In the genomic region with DNA sequence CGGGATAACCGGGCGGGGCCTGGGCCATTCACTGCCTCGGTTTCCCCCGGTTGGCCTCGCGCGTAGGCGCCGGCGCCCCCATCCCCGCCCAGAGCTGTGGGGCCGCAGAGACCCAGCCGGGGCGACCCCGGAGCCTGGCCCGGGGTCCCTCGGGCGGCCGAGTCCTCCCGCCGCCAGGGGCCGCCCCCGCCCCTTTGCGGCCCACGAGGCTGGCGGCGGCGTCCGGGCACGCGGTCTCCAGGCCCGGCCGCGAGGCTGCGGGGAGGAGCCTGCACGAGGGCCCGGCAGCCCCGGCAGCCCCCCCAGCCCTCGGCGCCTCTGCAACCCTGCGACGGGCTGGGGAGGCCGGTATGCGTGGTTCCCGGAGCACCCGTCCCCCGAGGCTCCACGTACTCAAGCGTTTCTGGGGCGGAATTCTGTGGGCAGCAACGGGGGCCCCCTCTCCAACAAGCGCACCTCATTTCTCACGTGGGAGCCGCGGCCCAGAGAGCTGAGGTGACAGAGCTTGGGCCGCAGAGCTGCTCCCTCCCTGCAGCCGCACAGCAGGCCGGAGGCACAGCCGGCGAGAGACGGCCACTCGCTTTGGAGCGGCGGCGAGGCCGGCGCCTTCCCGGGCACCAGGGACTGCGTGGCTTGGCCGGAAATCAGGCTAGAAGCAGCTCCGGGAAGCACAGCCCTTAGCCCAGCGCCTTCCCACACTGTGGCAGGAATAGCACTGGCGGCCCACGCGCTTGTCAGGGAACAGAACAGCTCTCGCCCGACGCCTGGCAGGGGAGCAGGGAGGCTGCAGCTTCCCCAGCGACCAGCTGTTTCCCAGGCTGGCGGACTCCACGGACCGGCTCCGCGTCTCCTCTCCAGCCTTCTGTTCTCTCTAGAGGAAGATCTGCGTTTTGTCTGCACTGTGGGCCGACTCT, we compare ENCODE assay signal across 8 cellular contexts. TPM values are rescaled to one million over a fixed set of nuclear protein-coding genes. Genes with fewer than 3 reads are reported as not detected.
DNase-seq lines count a peak whose midpoint lies in the region; ATAC-seq, FAIRE-seq and TF ChIP-seq lines count a peak whose summit lies in the region.

No MANE protein-coding gene starts in this region.

- H3K27ac ChIP-seq in CD8-positive, alpha-beta memory T cell (ENCODE audit: low read depth, low read length): peak overlapping the region; percentile 75
- peak overlapping the region; percentile 94 for H3K27ac ChIP-seq in GM12878 (ENCODE audit: control insufficient read depth, insufficient read depth)
- peak overlapping the region; percentile 47 for H3K27ac ChIP-seq in skeletal muscle tissue (ENCODE audit: low read depth, low read length)

- peak; percentile 75 for TF ChIP-seq POLR2A in GM12878 (IDR thresholded peaks at IDR 0.05; ENCODE audit: low read depth, low read length)

- H3K4me3 ChIP-seq in CD8-positive, alpha-beta memory T cell (ENCODE audit: low read length): peak overlapping the region; percentile 94
- H3K4me3 ChIP-seq in GM12878 (peak overlapping the region; percentile 91), skeletal muscle tissue (ENCODE audit: low read length in 3 of 3) (peak overlapping the region; percentile 38 to 56 (median 54))

- peaks cover 7 to 70% (median 10%) of the 10 kb centered on the region in 3 donors for H3K36me3 Mint-ChIP-seq in CD8-positive, alpha-beta memory T cell
- peaks cover 58% of the 10 kb centered on the region for H3K36me3 Mint-ChIP-seq in T-helper 1 cell treated with Interleukin-12 subunit alpha and Interleukin-12 subunit beta and Interleukin-4 antibody, amounts not matched to agents 30 μg/mL and 1 μg/mL, for 36 hours (ENCODE audit: low read depth)
- peaks cover 10% of the 10 kb centered on the region for H3K36me3 Mint-ChIP-seq in Calu3 (ENCODE audit: insufficient read depth, unreplicated experiment)

- intact Hi-C loops in GM12878 (cut with micrococcal nuclease; ENCODE audit: unreplicated experiment): no loop called here
- intact Hi-C loops in Calu3 (cut with micrococcal nuclease; ENCODE audit: unreplicated experiment): no loop called here

- under 1% methylated on average over 85 of the region's 87 CpGs for WGBS in GM12878 (ENCODE audit: insufficient coverage, insufficient replicate concordance, low lambda C conversion rate, missing lambda C conversion rate)

- TF ChIP-seq EP300 in GM12878 (IDR thresholded peaks at IDR 0.05; ENCODE audit: borderline replicate concordance in 1 of 2, control insufficient read depth in 1 of 2, low read depth in 2 of 2, low read length in 2 of 2): no peak

- no peak for TF ChIP-seq RAD21 in GM12878 (IDR thresholded peaks at IDR 0.05; ENCODE audit: insufficient read depth, low read depth, low read length)

- no peaks in the 10 kb centered on the region for H3K9me3 ChIP-seq in CD8-positive, alpha-beta memory T cell (ENCODE audit: low read length)
- H3K9me3 ChIP-seq in GM12878 (replicated peaks; ENCODE audit: control insufficient read depth, insufficient read depth, low read length): no peaks in the 10 kb centered on the region
- no peaks in the 10 kb centered on the region for H3K9me3 ChIP-seq in skeletal muscle tissue (ENCODE audit: control insufficient read depth in 3 of 3, low read length in 3 of 3)

- peak overlapping the region; percentile 95 to 100 (median 99) for H3K27ac Mint-ChIP-seq in CD8-positive, alpha-beta memory T cell
- H3K27ac Mint-ChIP-seq in T-helper 1 cell treated with Interleukin-12 subunit alpha and Interleukin-12 subunit beta and Interleukin-4 antibody, amounts not matched to agents 30 μg/mL and 1 μg/mL, for 36 hours: peak overlapping the region; percentile 95
- H3K27ac Mint-ChIP-seq in Calu3 (ENCODE audit: unreplicated experiment): no peak overlapping the region

- H4K20me1 ChIP-seq in GM12878 (ENCODE audit: control insufficient read depth, insufficient read depth): no peaks in the 10 kb centered on the region

- H3K4me3 Mint-ChIP-seq in CD8-positive, alpha-beta memory T cell: peak overlapping the region; percentile 91 to 98 (median 93)
- H3K4me3 Mint-ChIP-seq in T-helper 1 cell treated with Interleukin-12 subunit alpha and Interleukin-12 subunit beta and Interleukin-4 antibody, amounts not matched to agents 30 μg/mL and 1 μg/mL, for 36 hours: peak overlapping the region; percentile 91
- no peak overlapping the region for H3K4me3 Mint-ChIP-seq in Calu3 (ENCODE audit: low read depth, unreplicated experiment)

- peaks cover 60% of the 10 kb centered on the region for H3K4me1 ChIP-seq in CD8-positive, alpha-beta memory T cell (ENCODE audit: insufficient read depth, low read length)
- H3K4me1 ChIP-seq in GM12878 (ENCODE audit: control insufficient read depth, insufficient read depth, low read length): peaks cover 35% of the 10 kb centered on the region
- peaks cover 12 to 39% (median 20%) of the 10 kb centered on the region in 3 donors for H3K4me1 ChIP-seq in skeletal muscle tissue (ENCODE audit: control insufficient read depth in 3 of 3, insufficient read depth in 3 of 3, low read length in 3 of 3)

- SMC1A ChIA-PET in GM12878 (lab: Charles Lee; ENCODE audit: uncharacterized antibody, unreplicated experiment): interaction anchor here (0.7 to 2.1 kb wide), 6 partner anchors 36 to 74 kb away, joined by 3 to 6 read pairs (median 4); no protein-coding TSS in a partner anchor

- CTCF ChIA-PET in CD8-positive, alpha-beta memory T cell (lab: Charles Lee): interaction anchor here (1.1 to 4.2 kb wide), 3 partner anchors 10 to 73 kb away, joined by 3 to 39 read pairs (median 16); partner anchors contain the start of genes CCDC47 and DDX42
- CTCF ChIA-PET in GM12878 (lab: Yijun Ruan, JAX) (interaction anchor here (0.7 to 2.3 kb wide), 9 partner anchors 18 to 275 kb away, joined by 3 to 11 read pairs (median 4); partner anchors contain the start of genes MAP3K3 and STRADA), Calu3 (lab: Charles Lee) (interaction anchor here (0.6 kb wide), 1 partner anchor 9 kb away, joined by 4 read pairs; no protein-coding TSS in a partner anchor)

- peaks cover 62 to 71% (median 65%) of the 10 kb centered on the region in 3 donors for H3K4me1 Mint-ChIP-seq in CD8-positive, alpha-beta memory T cell
- H3K4me1 Mint-ChIP-seq in T-helper 1 cell treated with Interleukin-12 subunit alpha and Interleukin-12 subunit beta and Interleukin-4 antibody, amounts not matched to agents 30 μg/mL and 1 μg/mL, for 36 hours (ENCODE audit: low read depth): peaks cover 55% of the 10 kb centered on the region
- no peaks in the 10 kb centered on the region for H3K4me1 Mint-ChIP-seq in Calu3 (ENCODE audit: low read depth, unreplicated experiment)

- POLR2A ChIA-PET in CD8-positive, alpha-beta memory T cell (lab: Charles Lee): interaction anchor here (0.5 to 14.8 kb wide), 19 partner anchors 5 to 805 kb away, joined by 3 to 270 read pairs (median 5); partner anchors contain the start of genes CCDC47, DDX42, DDX5 and MAP3K3
- POLR2A ChIA-PET in GM12878 (lab: Charles Lee): interaction anchor here (0.6 to 4.2 kb wide), 16 partner anchors 21 to 319 kb away, joined by 3 to 42 read pairs (median 4); partner anchors contain the start of genes CCDC47, DCAF7, DDX42 and ICAM2

- ATAC-seq in HG02678 (IDR thresholded peaks at IDR 0.05; ENCODE audit: unreplicated experiment) (peak; percentile 13), GM12878 (peak; percentile 4)

- peak; percentile 47 for FAIRE-seq in GM12878 (lab: Jason Lieb, UNC)

- H3K36me3 ChIP-seq in CD8-positive, alpha-beta memory T cell (ENCODE audit: insufficient read depth, low read length): peaks cover 19% of the 10 kb centered on the region
- H3K36me3 ChIP-seq in GM12878 (ENCODE audit: control insufficient read depth in 2 of 2, insufficient read depth in 2 of 2, low read length in 1 of 2): peaks cover 6 to 11% of the 10 kb centered on the region in 2 experiments; a peak in 3 of 4 replicates
- H3K36me3 ChIP-seq in skeletal muscle tissue (ENCODE audit: control insufficient read depth in 3 of 3, insufficient read depth in 3 of 3, low read length in 3 of 3): peaks cover 23 to 26% (median 24%) of the 10 kb centered on the region in 3 donors

- H3K9ac ChIP-seq in GM12878 (ENCODE audit: control insufficient read depth, insufficient read depth, low read length) (peak overlapping the region; percentile 86), skeletal muscle tissue (ENCODE audit: low read depth in 1 of 3, low read length in 3 of 3) (peak overlapping the region; percentile 33 to 59 (median 50))

- H3K27me3 Mint-ChIP-seq in CD8-positive, alpha-beta memory T cell: peaks cover 0 to 3% of the 10 kb centered on the region in 2 donors
- no peaks in the 10 kb centered on the region for H3K27me3 Mint-ChIP-seq in T-helper 1 cell treated with Interleukin-12 subunit alpha and Interleukin-12 subunit beta and Interleukin-4 antibody, amounts not matched to agents 30 μg/mL and 1 μg/mL, for 36 hours (ENCODE audit: low read depth)
- H3K27me3 Mint-ChIP-seq in Calu3 (ENCODE audit: unreplicated experiment): no peaks in the 10 kb centered on the region

- BruUV-seq in GM12878 (replicated peaks; lab: Mats Ljungman, UMichigan) (TSS peak; percentile 54), Calu3 (replicated peaks; lab: Mats Ljungman, UMichigan) (no TSS peak)

- TF ChIP-seq CTCF in GM12878 (IDR thresholded peaks at IDR 0.05 in 2 of 3, conservative IDR thresholded peaks at IDR 0.05 in 1 of 3; ENCODE audit: control insufficient read depth in 2 of 3, extremely low read depth in 1 of 3, insufficient read depth in 1 of 3, low read depth in 3 of 3, low read length in 3 of 3) (peak in 1 of 3 experiments; percentile 36; a peak in 1 of 6 replicates), Calu3 (IDR thresholded peaks at IDR 0.05; ENCODE audit: unreplicated experiment) (no peak)

- DNase-seq in CD8-positive, alpha-beta memory T cell: peak; percentile 52 to 83 (median 64)
- DNase-seq in GM12878 (ENCODE audit: low read depth, low spot score) (no peak), iPS-NIHi7 (ENCODE audit: extremely low spot score) (peak; percentile 76), NOMO-1 treated with DMSO at 0.1 percent for 48 hours (lab: John Stamatoyannopoulos, UW; ENCODE audit: unreplicated experiment) (no peak), Calu3 (no peak)

- peaks cover 65% of the 10 kb centered on the region for H3K79me2 ChIP-seq in GM12878 (ENCODE audit: control insufficient read depth, insufficient read depth, low read length)

- RAD21 ChIA-PET in GM12878 (lab: Charles Lee; ENCODE audit: unreplicated experiment): interaction anchor here (0.8 to 3.8 kb wide), 6 partner anchors 40 to 275 kb away, joined by 4 to 23 read pairs (median 5); partner anchors contain the start of genes CCDC47, DDX42 and STRADA

- no peaks in the 10 kb centered on the region for H3K27me3 ChIP-seq in CD8-positive, alpha-beta memory T cell (ENCODE audit: insufficient read depth, low read length, poor library complexity, severe bottlenecking)
- H3K27me3 ChIP-seq in GM12878 (replicated peaks in 1 of 2; ENCODE audit: control insufficient read depth in 2 of 2, insufficient read depth in 2 of 2, low read length in 1 of 2) (no peaks in the 10 kb centered on the region), skeletal muscle tissue (ENCODE audit: control insufficient read depth in 3 of 3, insufficient read depth in 3 of 3, low read length in 3 of 3) (peaks cover 0 to 10% (median 5%) of the 10 kb centered on the region in 3 donors)

- in situ Hi-C loops in GM12878 (cut with MboI): no loop called here

- peak overlapping the region; percentile 92 for H3K4me2 ChIP-seq in GM12878 (ENCODE audit: control insufficient read depth, insufficient read depth)

- peaks cover 0 to 6% (median 0%) of the 10 kb centered on the region in 5 donors for H3K9me3 Mint-ChIP-seq in CD8-positive, alpha-beta memory T cell
- H3K9me3 Mint-ChIP-seq in T-helper 1 cell treated with Interleukin-12 subunit alpha and Interleukin-12 subunit beta and Interleukin-4 antibody, amounts not matched to agents 30 μg/mL and 1 μg/mL, for 36 hours: no peaks in the 10 kb centered on the region
- no peaks in the 10 kb centered on the region for H3K9me3 Mint-ChIP-seq in Calu3 (ENCODE audit: low read depth, unreplicated experiment)

- H2AFZ ChIP-seq in GM12878 (ENCODE audit: control insufficient read depth, low read depth, low read length): peak overlapping the region; percentile 37; the same call in 1 of the 2 replicates

RNA-seq across cellular contexts. Expression of gene LIMD2, which starts 0.9 kb away (rescaled TPM):
- total RNA-seq in CD8-positive, alpha-beta memory T cell: 100 to 1,000 TPM; 236 to 240 TPM
- 495 TPM for polyA plus RNA-seq in CD8-positive, alpha-beta memory T cell
- 116 and 138 TPM in 2 replicates for total RNA-seq in GM12878 (2013; cell fraction: nucleolus; rRNA removed)
- 247 and 261 TPM in 2 replicates for total RNA-seq in GM12878 (2014; rRNA removed)
- 75.5 and 81.3 TPM in 2 replicates for total RNA-seq in GM12878 (2014; rRNA removed; fragmentation: Illumina TruSeq; extraction: Trizol)
- 251 and 259 TPM in 2 replicates for total RNA-seq in GM12878 (2021)
- 48.8 TPM for polyA plus RNA-seq in GM12878 (2011; ENCODE audit: low read depth)
- polyA plus RNA-seq in GM12878 (2011; rRNA removed): 40.7 and 103 TPM in 2 replicates
- polyA plus RNA-seq in GM12878 (2011; cell fraction: cytosol; rRNA removed): 157 and 273 TPM in 2 replicates
- polyA plus RNA-seq in GM12878 (2011; cell fraction: nucleus; rRNA removed): 564 and 586 TPM in 2 replicates
- 167 and 191 TPM in 2 replicates for polyA plus RNA-seq in GM12878 (2012)
- polyA plus RNA-seq in GM12878 (2014; fragmentation: Illumina TruSeq; extraction: Trizol): 5.9 and 58.2 TPM in 2 replicates
- 1 to 10 TPM; 1.1 to 5.0 TPM for polyA plus RNA-seq in GM12878 (2014; fragmentation: Nextera tagmentation; extraction: Ambion mirVana)
- 290 and 364 TPM in 2 replicates for polyA plus RNA-seq in GM12878 (2014; rRNA removed)
- polyA plus RNA-seq in GM12878 (2016; fragmentation: Nextera tagmentation; extraction: Ambion mirVana): 100 to 1,000 TPM; 307 to 339 TPM
- 24.1 and 63.2 TPM in 2 replicates for polyA minus RNA-seq in GM12878 (2011; rRNA and poly(A)+ RNA removed)
- 44.1 and 64.9 TPM in 2 replicates for polyA minus RNA-seq in GM12878 (2011; cell fraction: cytosol; rRNA and poly(A)+ RNA removed)
- 154 and 220 TPM in 2 replicates for polyA minus RNA-seq in GM12878 (2011; cell fraction: nucleus; rRNA and poly(A)+ RNA removed)
- 3.7 TPM for total RNA-seq in skeletal muscle tissue
- total RNA-seq in Calu3 (2022): 5.0 and 8.0 TPM in 2 replicates

RNA-seq across cellular contexts. Expression of gene STRADA, which starts 40.8 kb away (rescaled TPM):
- total RNA-seq in CD8-positive, alpha-beta memory T cell: 10 to 100 TPM; 56.7 to 57.2 TPM
- polyA plus RNA-seq in CD8-positive, alpha-beta memory T cell: 22.8 TPM
- 194 and 198 TPM in 2 replicates for total RNA-seq in GM12878 (2013; cell fraction: nucleolus; rRNA removed)
- 28.6 and 33.2 TPM in 2 replicates for total RNA-seq in GM12878 (2014; rRNA removed)
- total RNA-seq in GM12878 (2014; rRNA removed; fragmentation: Illumina TruSeq; extraction: Trizol): 30.8 and 32.8 TPM in 2 replicates
- 40.0 and 45.3 TPM in 2 replicates for total RNA-seq in GM12878 (2021)
- polyA plus RNA-seq in GM12878 (2011; ENCODE audit: low read depth): 35.0 TPM
- 43.0 and 50.5 TPM in 2 replicates for polyA plus RNA-seq in GM12878 (2011; rRNA removed)
- 39.3 and 41.7 TPM in 2 replicates for polyA plus RNA-seq in GM12878 (2011; cell fraction: cytosol; rRNA removed)
- polyA plus RNA-seq in GM12878 (2011; cell fraction: nucleus; rRNA removed): 88.9 and 97.6 TPM in 2 replicates
- 38.9 and 44.0 TPM in 2 replicates for polyA plus RNA-seq in GM12878 (2012)
- polyA plus RNA-seq in GM12878 (2014; fragmentation: Illumina TruSeq; extraction: Trizol): 49.5 and 51.2 TPM in 2 replicates
- 10 to 100 TPM; 13.3 to 15.6 TPM for polyA plus RNA-seq in GM12878 (2014; fragmentation: Nextera tagmentation; extraction: Ambion mirVana)
- polyA plus RNA-seq in GM12878 (2014; rRNA removed): 39.7 and 42.7 TPM in 2 replicates
- 10 to 100 TPM; 50.0 to 54.1 TPM for polyA plus RNA-seq in GM12878 (2016; fragmentation: Nextera tagmentation; extraction: Ambion mirVana)
- polyA minus RNA-seq in GM12878 (2011; rRNA and poly(A)+ RNA removed): 38.4 and 42.4 TPM in 2 replicates
- polyA minus RNA-seq in GM12878 (2011; cell fraction: cytosol; rRNA and poly(A)+ RNA removed): 9.0 and 20.6 TPM in 2 replicates
- polyA minus RNA-seq in GM12878 (2011; cell fraction: nucleus; rRNA and poly(A)+ RNA removed): 27.2 and 43.3 TPM in 2 replicates
- total RNA-seq in skeletal muscle tissue: 13.6 TPM
- 18.1 and 18.2 TPM in 2 replicates for total RNA-seq in Calu3 (2022)

Comparison
In these comparisons a context has a peak if more than half of its experiments do, and no peak if none do; other contexts are left out.
1. DNase-seq: peak in CD8-positive, alpha-beta memory T cell (5 of 5) and iPS-NIHi7 (single experiment); none in GM12878 (single experiment), NOMO-1 treated with DMSO at 0.1 percent for 48 hours (single experiment) and Calu3 (single experiment).
2. Peak in every context shown above with its lines, with median percentiles within 50 percentile points of each other: H3K27ac ChIP-seq and H3K4me3 ChIP-seq.